Comparison of ENCODE assay signal across 13 cellular contexts in the genomic region with DNA sequence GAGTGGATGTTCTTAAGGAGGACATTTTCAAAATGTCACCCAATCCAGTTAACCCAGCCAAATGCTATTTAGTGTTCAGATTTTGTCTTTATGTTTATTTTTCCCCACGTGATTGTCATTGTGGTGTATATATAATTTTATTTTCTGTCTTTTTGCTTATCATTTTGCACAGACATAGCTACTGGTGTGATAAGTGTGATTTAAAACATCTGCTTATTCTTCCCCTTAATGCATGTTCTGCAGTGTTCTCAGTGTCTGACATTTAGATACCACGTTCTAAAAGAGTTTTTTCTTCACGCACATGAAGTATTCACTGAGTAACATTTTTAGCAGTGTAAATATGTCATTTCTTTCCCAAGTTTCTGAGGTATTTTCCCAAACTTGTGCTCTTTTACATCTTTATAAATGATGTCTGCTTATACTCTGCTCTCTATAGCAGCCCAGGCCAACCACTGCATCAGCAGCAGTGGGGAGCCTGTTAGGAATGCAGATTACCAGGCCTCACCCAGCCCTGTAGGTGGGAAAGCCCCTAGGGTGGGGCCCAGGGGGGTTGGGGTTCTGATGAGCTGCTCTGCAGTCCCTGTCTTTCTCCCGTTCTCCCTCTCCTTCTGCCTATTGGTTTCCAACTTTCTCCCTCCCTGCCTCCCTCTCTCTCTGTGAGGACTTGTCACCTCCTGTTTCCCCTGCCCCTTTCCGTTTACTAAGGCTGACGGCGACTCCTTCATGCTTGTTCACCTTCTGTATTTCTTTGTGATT. TPM values are rescaled to one million over a fixed set of nuclear protein-coding genes. Genes with fewer than 3 reads are reported as not detected.
A peak's percentile ranks its signal among the peaks of the same experiment; 100 is the strongest.
DNase-seq lines count a peak whose midpoint lies in the region; ATAC-seq and TF ChIP-seq lines count a peak whose summit lies in the region.
"Had no signal": no experiment of that assay in that cellular context is flagged by ENCODE, and none has a peak within 500 bp of the region (broad histone marks: within the 10 kb centered on the region; RNA-seq: fewer than 3 reads in every experiment).

No MANE protein-coding gene starts in this region.

- no peaks in the 10 kb centered on the region for H3K36me3 Mint-ChIP-seq in activated T-helper 2 cell treated with anti-CD3 and anti-CD28 coated beads, Interferon-gamma antibody, Interleukin-2, Interleukin-4, amounts not matched to agents 10 μg/mL and 5 μg/mL and 100 μg/mL, durations not matched to agents 14 hours and 24 hours and 36 hours (ENCODE audit: low read depth)

- H3K4me1 ChIP-seq in vagina (no peaks in the 10 kb centered on the region), hepatocyte (ENCODE audit: insufficient read depth) (no peaks in the 10 kb centered on the region)

- no peaks in the 10 kb centered on the region for H3K9me2 ChIP-seq in hepatocyte (replicated peaks; ENCODE audit: insufficient read depth)

- H3K4me3 Mint-ChIP-seq in activated T-helper 2 cell treated with anti-CD3 and anti-CD28 coated beads, Interferon-gamma antibody, Interleukin-2, Interleukin-4, amounts not matched to agents 10 μg/mL and 5 μg/mL and 100 μg/mL, durations not matched to agents 14 hours and 24 hours and 36 hours (ENCODE audit: low read depth) = no peak overlapping the region

- no peaks in the 10 kb centered on the region for H3K9me3 Mint-ChIP-seq in activated T-helper 2 cell treated with anti-CD3 and anti-CD28 coated beads, Interferon-gamma antibody, Interleukin-2, Interleukin-4, amounts not matched to agents 10 μg/mL and 5 μg/mL and 100 μg/mL, durations not matched to agents 14 hours and 24 hours and 36 hours

- intact Hi-C loops in cardiac septum (cut with DNase I) = no loop called here
- intact Hi-C loops in left cardiac atrium (cut with DNase I) = no loop called here
- intact Hi-C loops in activated T-helper 2 cell treated with anti-CD3 and anti-CD28 coated beads, Interferon-gamma antibody, Interleukin-2, Interleukin-4, amounts not matched to agents 10 μg/mL and 5 μg/mL and 100 μg/mL, durations not matched to agents 14 hours and 24 hours and 36 hours (cut with micrococcal nuclease) = no loop called here
- intact Hi-C loops in vagina (cut with DNase I) = no loop called here

- H3K4me2 ChIP-seq in hepatocyte = no peak overlapping the region
- H3K4me2 ChIP-seq: KMS-11 had no signal

- H3K4me1 Mint-ChIP-seq in activated T-helper 2 cell treated with anti-CD3 and anti-CD28 coated beads, Interferon-gamma antibody, Interleukin-2, Interleukin-4, amounts not matched to agents 10 μg/mL and 5 μg/mL and 100 μg/mL, durations not matched to agents 14 hours and 24 hours and 36 hours (ENCODE audit: low read depth) = no peaks in the 10 kb centered on the region

- peak; percentile 67 for DNase-seq in cardiac septum (ENCODE audit: low spot score)
- no peak for DNase-seq in left cardiac atrium
- DNase-seq in activated T-helper 2 cell treated with anti-CD3 and anti-CD28 coated beads, Interferon-gamma antibody, Interleukin-2, Interleukin-4, amounts not matched to agents 10 μg/mL and 5 μg/mL and 100 μg/mL, durations not matched to agents 14 hours and 24 hours and 36 hours (ENCODE audit: low spot score) = peak; percentile 3
- DNase-seq in mesenteric fat pad (ENCODE audit: low spot score) = peak; percentile 47
- peak; percentile 56 to 85 for DNase-seq in vagina (ENCODE audit: extremely low spot score in 2 of 2)
- no peak for DNase-seq in stimulated activated CD4-positive, alpha-beta T cell treated with anti-CD3 and anti-CD28 coated beads, Interleukin-2, amount 100 ng/mL, for 48 hours
- no peak for DNase-seq in NCI-H82 (lab: John Stamatoyannopoulos, UW)
- no peak for DNase-seq in hepatocyte (ENCODE audit: low spot score)
- DNase-seq: C1 segment of cervical spinal cord, NCI-H1436, NCI-H2029, NCI-H510A had no signal

- H3K27me3 Mint-ChIP-seq in activated T-helper 2 cell treated with anti-CD3 and anti-CD28 coated beads, Interferon-gamma antibody, Interleukin-2, Interleukin-4, amounts not matched to agents 10 μg/mL and 5 μg/mL and 100 μg/mL, durations not matched to agents 14 hours and 24 hours and 36 hours (ENCODE audit: low read depth) = no peaks in the 10 kb centered on the region

- no peak for TF ChIP-seq CTCF in vagina (IDR thresholded peaks at IDR 0.05)
- no peak for TF ChIP-seq CTCF in hepatocyte (IDR thresholded peaks at IDR 0.05; ENCODE audit: poor library complexity)

- no peak overlapping the region for H2AFZ ChIP-seq in hepatocyte

- H3K27ac ChIP-seq in vagina (no peak overlapping the region), hepatocyte (no peak overlapping the region)
- H3K27ac ChIP-seq: KMS-11 had no signal

- no peaks in the 10 kb centered on the region for H4K20me1 ChIP-seq in hepatocyte (ENCODE audit: insufficient read depth, poor library complexity, severe bottlenecking)

- H3K9me3 ChIP-seq in vagina (no peaks in the 10 kb centered on the region), hepatocyte (ENCODE audit: low read depth) (no peaks in the 10 kb centered on the region)

- H3K79me2 ChIP-seq in hepatocyte = no peaks in the 10 kb centered on the region

- no peak overlapping the region for H3K27ac Mint-ChIP-seq in activated T-helper 2 cell treated with anti-CD3 and anti-CD28 coated beads, Interferon-gamma antibody, Interleukin-2, Interleukin-4, amounts not matched to agents 10 μg/mL and 5 μg/mL and 100 μg/mL, durations not matched to agents 14 hours and 24 hours and 36 hours

- TF ChIP-seq POLR2A in vagina (IDR thresholded peaks at IDR 0.05) = no peak

- no peak overlapping the region for H3K4me3 ChIP-seq in vagina
- H3K4me3 ChIP-seq in hepatocyte = no peak overlapping the region

- ATAC-seq in left cardiac atrium = no peak

- 76% methylated on average over 7 of the region's 7 CpGs for WGBS in hepatocyte (ENCODE audit: low lambda C conversion rate, missing lambda C conversion rate)

- H3K27me3 ChIP-seq in vagina = no peaks in the 10 kb centered on the region
- no peaks in the 10 kb centered on the region for H3K27me3 ChIP-seq in hepatocyte

- no peaks in the 10 kb centered on the region for H3K36me3 ChIP-seq in vagina
- H3K36me3 ChIP-seq in hepatocyte (replicated peaks; ENCODE audit: insufficient read depth, low read depth) = no peaks in the 10 kb centered on the region

RNA-seq across cellular contexts. Expression of a gene that starts 20.8 kb away (rescaled TPM):
- total RNA-seq in cardiac septum (2.9 TPM), left cardiac atrium (1 to 10 TPM; 5.7 to 7.4 TPM), mesenteric fat pad (3.3 TPM), vagina (2.5 TPM), hepatocyte (2.9 and 3.0 TPM in 2 replicates)
- total RNA-seq in activated T-helper 2 cell treated with anti-CD3 and anti-CD28 coated beads, Interferon-gamma antibody, Interleukin-2, Interleukin-4, amounts not matched to agents 10 μg/mL and 5 μg/mL and 100 μg/mL, durations not matched to agents 14 hours and 24 hours and 36 hours = 8.9 and 9.4 TPM in 2 replicates
- polyA plus RNA-seq in hepatocyte = 1.3 and 4.0 TPM in 2 replicates

Comparison
In these comparisons a context has a peak if more than half of its experiments do, and no peak if none do; other contexts are left out.
1. DNase-seq: peak in cardiac septum (single experiment), activated T-helper 2 cell treated with anti-CD3 and anti-CD28 coated beads, Interferon-gamma antibody, Interleukin-2, Interleukin-4, amounts not matched to agents 10 μg/mL and 5 μg/mL and 100 μg/mL, durations not matched to agents 14 hours and 24 hours and 36 hours (single experiment), mesenteric fat pad (single experiment) and vagina (2 of 2); none in left cardiac atrium (single experiment), stimulated activated CD4-positive, alpha-beta T cell treated with anti-CD3 and anti-CD28 coated beads, Interleukin-2, amount 100 ng/mL, for 48 hours (0 of 2), NCI-H82 (single experiment) and hepatocyte (single experiment).